Comparison of ENCODE assay signal across 19 cellular contexts in the genomic region with DNA sequence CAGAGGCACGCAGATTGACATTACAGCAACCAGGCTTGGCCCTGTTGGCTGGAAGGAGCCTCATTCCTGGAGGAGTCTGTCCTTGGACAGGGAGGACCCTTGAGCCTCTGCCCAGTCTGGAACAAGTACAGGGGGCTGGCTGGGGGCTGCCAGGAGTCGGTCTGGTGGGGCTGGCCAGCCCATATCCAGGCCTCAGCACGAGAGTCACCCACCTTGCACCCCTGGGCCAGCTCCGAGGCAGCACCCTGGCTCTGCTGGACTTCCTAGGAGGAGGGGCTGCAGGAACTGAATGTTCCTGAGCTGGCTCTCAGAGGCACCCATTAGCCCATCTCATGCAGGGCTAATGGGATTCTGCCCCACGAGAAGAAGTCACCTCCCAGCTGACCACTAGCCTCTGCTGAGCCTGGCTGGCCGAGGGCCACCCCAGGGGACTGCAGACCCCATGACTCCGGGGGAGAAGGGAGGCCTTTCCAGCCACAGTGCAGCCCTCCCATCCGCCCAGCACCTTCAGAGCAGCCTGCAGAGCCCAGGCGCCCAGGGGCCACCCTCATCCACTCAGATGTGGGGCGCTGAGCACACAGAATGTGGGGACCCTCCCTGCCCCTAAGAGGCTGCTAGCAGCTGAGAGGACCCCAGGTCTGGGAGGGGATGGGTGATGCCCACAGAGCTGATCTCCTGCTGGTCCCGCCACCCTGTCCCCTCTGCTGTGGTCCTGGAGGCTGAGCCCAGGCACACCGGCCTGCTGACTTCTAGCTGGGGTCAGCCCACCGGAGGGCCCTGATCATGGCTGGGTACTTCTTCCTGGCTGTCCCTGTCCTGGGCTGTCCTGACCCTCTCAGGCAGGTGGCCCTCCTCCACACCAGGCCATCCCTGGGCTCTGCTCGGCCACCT. TPM values are rescaled to one million over a fixed set of nuclear protein-coding genes. Genes with fewer than 3 reads are reported as not detected.
DNase-seq lines count a peak whose midpoint lies in the region; ATAC-seq and TF ChIP-seq lines count a peak whose summit lies in the region.
"Had no signal": no experiment of that assay in that cellular context is flagged by ENCODE, and none has a peak within 500 bp of the region (broad histone marks: within the 10 kb centered on the region; RNA-seq: fewer than 3 reads in every experiment).

No MANE protein-coding gene starts in this region.

- H3K4me1 ChIP-seq in left ventricle myocardium inferior (peaks cover 41% of the 10 kb centered on the region), ovary (ENCODE audit: insufficient read depth) (peaks cover 24% of the 10 kb centered on the region)

- no peak for TF ChIP-seq POLR2A in ovary (IDR thresholded peaks at IDR 0.05)

- no peaks in the 10 kb centered on the region for H3K9me3 Mint-ChIP-seq in natural killer cell treated with Interleukin-12 subunit alpha and Interleukin-12 subunit beta and Interleukin-15 and Interleukin-18, amount 100 ng/mL, for 72 hours
- H3K9me3 Mint-ChIP-seq in natural killer cell, result no peaks in the 10 kb centered on the region
- H3K9me3 Mint-ChIP-seq: activated CD4-positive, alpha-beta T cell treated with anti-CD3 and anti-CD28 coated beads, Interleukin-2, amount 10 ng/mL, durations not matched to agents 7 days and 5 days; CD8-positive, alpha-beta memory T cell; T-helper 1 cell treated with Interleukin-12 subunit alpha and Interleukin-12 subunit beta and Interleukin-4 antibody, amounts not matched to agents 30 μg/mL and 1 μg/mL, for 36 hours had no signal

- H3K27ac Mint-ChIP-seq in natural killer cell treated with Interleukin-12 subunit alpha and Interleukin-12 subunit beta and Interleukin-15 and Interleukin-18, amount 100 ng/mL, for 72 hours, result no peak overlapping the region
- no peak overlapping the region for H3K27ac Mint-ChIP-seq in natural killer cell
- H3K27ac Mint-ChIP-seq: activated CD4-positive, alpha-beta T cell treated with anti-CD3 and anti-CD28 coated beads, Interleukin-2, amount 10 ng/mL, durations not matched to agents 7 days and 5 days; CD8-positive, alpha-beta memory T cell; T-helper 1 cell treated with Interleukin-12 subunit alpha and Interleukin-12 subunit beta and Interleukin-4 antibody, amounts not matched to agents 30 μg/mL and 1 μg/mL, for 36 hours had no signal

- H3K9me3 ChIP-seq in left ventricle myocardium inferior (replicated peaks) (no peaks in the 10 kb centered on the region), ovary (no peaks in the 10 kb centered on the region)

- ATAC-seq in natural killer cell treated with Interleukin-12 subunit alpha and Interleukin-12 subunit beta and Interleukin-15 and Interleukin-18, amount 100 ng/mL, for 72 hours, result no peak
- no peak for ATAC-seq in natural killer cell

- H3K4me1 Mint-ChIP-seq in natural killer cell treated with Interleukin-12 subunit alpha and Interleukin-12 subunit beta and Interleukin-15 and Interleukin-18, amount 100 ng/mL, for 72 hours (ENCODE audit: low read depth in 2 of 2), result no peaks in the 10 kb centered on the region
- no peaks in the 10 kb centered on the region for H3K4me1 Mint-ChIP-seq in natural killer cell
- H3K4me1 Mint-ChIP-seq: activated CD4-positive, alpha-beta T cell treated with anti-CD3 and anti-CD28 coated beads, Interleukin-2, amount 10 ng/mL, durations not matched to agents 7 days and 5 days; CD8-positive, alpha-beta memory T cell had no signal

- H3K36me3 ChIP-seq in left ventricle myocardium inferior (no peaks in the 10 kb centered on the region), ovary (no peaks in the 10 kb centered on the region)
- H3K36me3 ChIP-seq: cardiac muscle cell had no signal

- peak; percentile 53 for DNase-seq in natural killer cell treated with Interleukin-12 subunit alpha and Interleukin-12 subunit beta and Interleukin-15 and Interleukin-18, amount 100 ng/mL, for 72 hours (ENCODE audit: low spot score)
- DNase-seq in natural killer cell (no peak), left ventricle myocardium inferior (peak; percentile 12), ovary (peak in 3 of 5 donors; percentile 22 to 33 (median 24)), AG20443 (ENCODE audit: low spot score) (no peak), ecto neural progenitor cell (ENCODE audit: low spot score) (no peak), superior temporal gyrus (ENCODE audit: extremely low spot score) (no peak)
- DNase-seq: activated CD4-positive, alpha-beta T cell treated with anti-CD3 and anti-CD28 coated beads, Interleukin-2, amount 10 ng/mL, durations not matched to agents 7 days and 5 days; activated CD8-positive, alpha-beta memory T cell treated with anti-CD3 and anti-CD28 coated beads, Interleukin-2, amount 50 U/mL, for 48 hours; amygdala; CD8-positive, alpha-beta memory T cell; DMS53; GDM1; IMR-90; NCI-H2081; NCI-H446 had no signal

- no peaks in the 10 kb centered on the region for H3K27me3 ChIP-seq in left ventricle myocardium inferior (ENCODE audit: low read depth)
- H3K27me3 ChIP-seq in ovary, result no peaks in the 10 kb centered on the region
- H3K27me3 ChIP-seq: cardiac muscle cell, dorsolateral prefrontal cortex had no signal

- H3K27ac ChIP-seq in left ventricle myocardium inferior (replicated peaks) (no peak overlapping the region), ovary (no peak overlapping the region)
- H3K27ac ChIP-seq: cardiac muscle cell had no signal

- 80 to 87% (median 81%) methylated on average over 13 to 14 of the region's 14 CpGs for WGBS in ovary, 3 donors

- intact Hi-C loops in natural killer cell (cut with micrococcal nuclease), result no loop called here
- intact Hi-C loops in left ventricle myocardium inferior (cut with micrococcal nuclease), result no loop called here
- intact Hi-C loops in ovary (cut with DNase I), result no loop called here

- peaks cover 6 to 13% of the 10 kb centered on the region in 2 donors for H3K27me3 Mint-ChIP-seq in natural killer cell treated with Interleukin-12 subunit alpha and Interleukin-12 subunit beta and Interleukin-15 and Interleukin-18, amount 100 ng/mL, for 72 hours
- peaks cover 12 to 16% of the 10 kb centered on the region in 2 donors for H3K27me3 Mint-ChIP-seq in natural killer cell (ENCODE audit: low read depth in 2 of 2)

- H3K36me3 Mint-ChIP-seq in natural killer cell treated with Interleukin-12 subunit alpha and Interleukin-12 subunit beta and Interleukin-15 and Interleukin-18, amount 100 ng/mL, for 72 hours, result no peaks in the 10 kb centered on the region
- no peaks in the 10 kb centered on the region for H3K36me3 Mint-ChIP-seq in natural killer cell
- H3K36me3 Mint-ChIP-seq: CD8-positive, alpha-beta memory T cell had no signal

- TF ChIP-seq EP300 in ovary (IDR thresholded peaks at IDR 0.05), result no peak

- no peak overlapping the region for H3K4me3 ChIP-seq in left ventricle myocardium inferior
- H3K4me3 ChIP-seq in ovary, result no peak overlapping the region
- H3K4me3 ChIP-seq: cardiac muscle cell, dorsolateral prefrontal cortex had no signal

- no peak overlapping the region for H3K4me3 Mint-ChIP-seq in natural killer cell treated with Interleukin-12 subunit alpha and Interleukin-12 subunit beta and Interleukin-15 and Interleukin-18, amount 100 ng/mL, for 72 hours
- no peak overlapping the region for H3K4me3 Mint-ChIP-seq in natural killer cell
- H3K4me3 Mint-ChIP-seq: activated CD4-positive, alpha-beta T cell treated with anti-CD3 and anti-CD28 coated beads, Interleukin-2, amount 10 ng/mL, durations not matched to agents 7 days and 5 days; CD8-positive, alpha-beta memory T cell; T-helper 1 cell treated with Interleukin-12 subunit alpha and Interleukin-12 subunit beta and Interleukin-4 antibody, amounts not matched to agents 30 μg/mL and 1 μg/mL, for 36 hours had no signal

- no peak for TF ChIP-seq CTCF in natural killer cell (IDR thresholded peaks at IDR 0.05)
- TF ChIP-seq CTCF in left ventricle myocardium inferior (IDR thresholded peaks at IDR 0.05; ENCODE audit: borderline replicate concordance), result no peak
- TF ChIP-seq CTCF in ovary (IDR thresholded peaks at IDR 0.05), result no peak

RNA-seq across cellular contexts. Expression of gene INPP5A, which starts 14.8 kb away (rescaled TPM):
- 10 to 100 TPM; 14.8 to 18.6 TPM for total RNA-seq in natural killer cell treated with Interleukin-12 subunit alpha and Interleukin-12 subunit beta and Interleukin-15 and Interleukin-18, amount 100 ng/mL, for 72 hours
- 10 to 100 TPM; 12.6 to 38.6 (median 18.6) TPM for total RNA-seq in natural killer cell
- 105 TPM for total RNA-seq in left ventricle myocardium inferior
- 10 to 100 TPM; 19.8 to 41.2 (median 35.3) TPM for total RNA-seq in ovary
- 10 to 100 TPM; 20.2 to 41.2 TPM for polyA plus RNA-seq in ovary

Comparison
In these comparisons a context has a peak if more than half of its experiments do, and no peak if none do; other contexts are left out.
1. DNase-seq: peak in natural killer cell treated with Interleukin-12 subunit alpha and Interleukin-12 subunit beta and Interleukin-15 and Interleukin-18, amount 100 ng/mL, for 72 hours (single experiment), left ventricle myocardium inferior (single experiment) and ovary (3 of 5); none in natural killer cell (single experiment), AG20443 (single experiment), ecto neural progenitor cell (single experiment) and superior temporal gyrus (single experiment).